In the genomic region with DNA sequence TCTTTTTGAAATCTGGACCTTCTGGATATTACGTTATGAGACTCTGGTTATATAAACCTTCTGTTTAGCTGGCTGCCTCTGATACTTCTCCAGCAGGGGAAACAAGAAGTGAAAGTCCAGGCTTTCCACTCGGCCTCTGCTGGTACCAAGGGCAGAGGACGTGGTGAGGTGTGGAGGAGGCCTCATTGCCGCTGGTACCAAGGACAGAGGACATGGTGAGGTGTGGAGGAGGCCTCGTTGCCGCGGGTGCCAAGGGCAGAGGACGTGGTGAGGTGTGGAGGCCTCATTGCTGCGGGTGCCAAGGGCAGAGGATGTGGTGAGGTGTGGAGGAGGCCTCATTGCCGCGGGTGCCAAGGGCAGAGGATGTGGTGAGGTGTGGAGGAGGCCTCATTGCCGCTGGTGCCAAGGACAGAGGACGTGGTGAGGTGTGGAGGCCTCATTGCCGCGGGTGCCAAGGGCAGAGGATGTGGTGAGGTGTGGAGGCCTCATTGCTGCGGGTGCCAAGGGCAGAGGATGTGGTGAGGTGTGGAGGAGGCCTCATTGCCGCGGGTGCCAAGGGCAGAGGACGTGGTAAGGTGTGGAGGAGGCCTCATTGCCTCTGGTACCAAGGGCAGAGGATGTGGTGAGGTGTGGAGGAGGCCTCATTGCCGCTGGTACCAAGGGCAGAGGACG, we compare ENCODE assay signal across 7 cellular contexts.
DNase-seq lines count a peak whose midpoint lies in the region; ATAC-seq and TF ChIP-seq lines count a peak whose summit lies in the region.
"Not testable (repeated sequence)": the region's sequence is repeated elsewhere in the genome, so short reads cannot be mapped to it uniquely, and the experiment has no call there.

No MANE protein-coding gene starts in this region.

- not testable (repeated sequence) for H3K9me3 Mint-ChIP-seq in activated T-helper 17 cell treated with anti-CD3 and anti-CD28 coated beads, Interleukin-2, amount 50 U/mL, for 72 hours

- H3K4me1 ChIP-seq in HCT116 (ENCODE audit: control insufficient read depth in 1 of 2, insufficient read depth in 2 of 2, low read length in 2 of 2); OCI-LY7 (ENCODE audit: insufficient read depth, low read length, poor library complexity, severe bottlenecking); lower lobe of right lung: not testable (repeated sequence)

- H3K79me2 ChIP-seq in HCT116 (ENCODE audit: insufficient read depth, low read length); OCI-LY7 (ENCODE audit: insufficient read depth, low read depth, low read length): not testable (repeated sequence)

- peaks cover 49% of the 10 kb centered on the region for H3K4me1 Mint-ChIP-seq in activated T-helper 17 cell treated with anti-CD3 and anti-CD28 coated beads, Interleukin-2, amount 50 U/mL, for 72 hours

- POLR2A ChIA-PET in HCT116 (lab: Charles Lee); OCI-LY7 (lab: Charles Lee): not testable (repeated sequence)

- ATAC-seq in HCT116, lower lobe of right lung: not testable (repeated sequence)
- ATAC-seq in activated T-helper 17 cell treated with anti-CD3 and anti-CD28 coated beads, Interleukin-2, amount 50 U/mL, for 72 hours (replicated peaks) = peak; percentile 65

- TF ChIP-seq CTCF in HCT116 (IDR thresholded peaks at IDR 0.05 in 2 of 3, conservative IDR thresholded peaks at IDR 0.05 in 1 of 3; ENCODE audit: borderline replicate concordance in 1 of 3, insufficient read depth in 1 of 3, low read depth in 2 of 3, low read length in 2 of 3); OCI-LY7 (conservative IDR thresholded peaks at IDR 0.05; ENCODE audit: low read length); lower lobe of right lung (IDR thresholded peaks at IDR 0.05): not testable (repeated sequence)

- H3K4me3 Mint-ChIP-seq in activated T-helper 17 cell treated with anti-CD3 and anti-CD28 coated beads, Interleukin-2, amount 50 U/mL, for 72 hours = peak overlapping the region; percentile 54

- H2AFZ ChIP-seq in HCT116 (ENCODE audit: low read depth, low read length, poor library complexity, severe bottlenecking); OCI-LY7 (ENCODE audit: low read length): not testable (repeated sequence)

- H4K20me1 ChIP-seq in HCT116 (ENCODE audit: insufficient read depth); OCI-LY7 (ENCODE audit: insufficient read depth, low read length): not testable (repeated sequence)

- not testable (repeated sequence) for TF ChIP-seq RAD21 in HCT116 (IDR thresholded peaks at IDR 0.05; ENCODE audit: low read depth)

- not testable (repeated sequence) for DNase-seq in HCT116 (ENCODE audit: low read depth, low spot score)
- DNase-seq in OCI-LY7 (ENCODE audit: low spot score) (peak; percentile 7), lower lobe of right lung (peak; percentile 41)
- peak; percentile 43 for DNase-seq in activated CD4-positive, CD25-positive, alpha-beta regulatory T cell treated with anti-CD3 and anti-CD28 coated beads, Interleukin-2, amount 50 U/mL, for 72 hours
- peak; percentile 75 for DNase-seq in central memory CD4-positive, alpha-beta T cell
- peak; percentile 13 to 21 for DNase-seq in stimulated activated CD4-positive, alpha-beta T cell treated with anti-CD3 and anti-CD28 coated beads, Interleukin-4, amount 100 ng/mL, for 4 hours

- not testable (repeated sequence) for H3K9me2 ChIP-seq in HCT116 (ENCODE audit: insufficient read depth); OCI-LY7 (ENCODE audit: insufficient read depth, low read length)

- not testable (repeated sequence) for BruUV-seq in HCT116 (replicated peaks; lab: Mats Ljungman, UMichigan); OCI-LY7 (replicated peaks; lab: Mats Ljungman, UMichigan)

- not testable (repeated sequence) for H3K9me3 ChIP-seq in HCT116 (ENCODE audit: control insufficient read depth in 1 of 2, insufficient read depth in 1 of 2, low read depth in 1 of 2, low read length in 2 of 2); OCI-LY7 (ENCODE audit: low read length); lower lobe of right lung

- H3K27ac ChIP-seq in HCT116 (ENCODE audit: low read depth, low read length); OCI-LY7 (ENCODE audit: low read depth, low read length, poor library complexity, severe bottlenecking); lower lobe of right lung: not testable (repeated sequence)

- not testable (repeated sequence) for H3K9ac ChIP-seq in HCT116 (ENCODE audit: low read length)

- H3K27me3 Mint-ChIP-seq in activated T-helper 17 cell treated with anti-CD3 and anti-CD28 coated beads, Interleukin-2, amount 50 U/mL, for 72 hours = not testable (repeated sequence)

- peak overlapping the region; percentile 78 for H3K27ac Mint-ChIP-seq in activated T-helper 17 cell treated with anti-CD3 and anti-CD28 coated beads, Interleukin-2, amount 50 U/mL, for 72 hours

- H3K27me3 ChIP-seq in HCT116 (ENCODE audit: insufficient read depth, low read length) = peaks cover 19% of the 10 kb centered on the region; the same call in 1 of the 2 replicates
- H3K27me3 ChIP-seq in lower lobe of right lung (ENCODE audit: low read depth) = not testable (repeated sequence)

- not testable (repeated sequence) for H3K36me3 Mint-ChIP-seq in activated T-helper 17 cell treated with anti-CD3 and anti-CD28 coated beads, Interleukin-2, amount 50 U/mL, for 72 hours (ENCODE audit: low read depth)

- RAD21 ChIA-PET in HCT116 (lab: Charles Lee; ENCODE audit: low non-redundant PET in 1 of 2, low total read pairs in 2 of 2, uncharacterized antibody in 2 of 2, unreplicated experiment in 2 of 2) = not testable (repeated sequence)

- not testable (repeated sequence) for H3K36me3 ChIP-seq in HCT116 (ENCODE audit: control insufficient read depth in 1 of 2, insufficient read depth in 2 of 2, low read length in 2 of 2); OCI-LY7 (ENCODE audit: insufficient read depth, low read length); lower lobe of right lung

- not testable (repeated sequence) for H3K4me3 ChIP-seq in HCT116 (replicated peaks in 1 of 2; ENCODE audit: low read depth in 1 of 2, low read length in 2 of 2); OCI-LY7 (ENCODE audit: low read depth, low read length, poor library complexity, severe bottlenecking); lower lobe of right lung

- H3K4me2 ChIP-seq in HCT116 (ENCODE audit: low read length); OCI-LY7 (ENCODE audit: low read length): not testable (repeated sequence)

- CTCF ChIA-PET in HCT116 (lab: Charles Lee); OCI-LY7 (lab: Charles Lee; ENCODE audit: unreplicated experiment): not testable (repeated sequence)

- not testable (repeated sequence) for TF ChIP-seq POLR2A in HCT116 (IDR thresholded peaks at IDR 0.05; ENCODE audit: borderline replicate concordance, extremely low read depth, insufficient read depth, insufficient read length)

- intact Hi-C loops in HCT116 (cut with micrococcal nuclease); OCI-LY7 (cut with micrococcal nuclease; ENCODE audit: unreplicated experiment); lower lobe of right lung (cut with DNase I): not testable (repeated sequence)

TF ChIP-seq in HCT116, 20 proteins besides CTCF, POLR2A, EP300 and RAD21:
- TF ChIP-seq, protein P1, sequence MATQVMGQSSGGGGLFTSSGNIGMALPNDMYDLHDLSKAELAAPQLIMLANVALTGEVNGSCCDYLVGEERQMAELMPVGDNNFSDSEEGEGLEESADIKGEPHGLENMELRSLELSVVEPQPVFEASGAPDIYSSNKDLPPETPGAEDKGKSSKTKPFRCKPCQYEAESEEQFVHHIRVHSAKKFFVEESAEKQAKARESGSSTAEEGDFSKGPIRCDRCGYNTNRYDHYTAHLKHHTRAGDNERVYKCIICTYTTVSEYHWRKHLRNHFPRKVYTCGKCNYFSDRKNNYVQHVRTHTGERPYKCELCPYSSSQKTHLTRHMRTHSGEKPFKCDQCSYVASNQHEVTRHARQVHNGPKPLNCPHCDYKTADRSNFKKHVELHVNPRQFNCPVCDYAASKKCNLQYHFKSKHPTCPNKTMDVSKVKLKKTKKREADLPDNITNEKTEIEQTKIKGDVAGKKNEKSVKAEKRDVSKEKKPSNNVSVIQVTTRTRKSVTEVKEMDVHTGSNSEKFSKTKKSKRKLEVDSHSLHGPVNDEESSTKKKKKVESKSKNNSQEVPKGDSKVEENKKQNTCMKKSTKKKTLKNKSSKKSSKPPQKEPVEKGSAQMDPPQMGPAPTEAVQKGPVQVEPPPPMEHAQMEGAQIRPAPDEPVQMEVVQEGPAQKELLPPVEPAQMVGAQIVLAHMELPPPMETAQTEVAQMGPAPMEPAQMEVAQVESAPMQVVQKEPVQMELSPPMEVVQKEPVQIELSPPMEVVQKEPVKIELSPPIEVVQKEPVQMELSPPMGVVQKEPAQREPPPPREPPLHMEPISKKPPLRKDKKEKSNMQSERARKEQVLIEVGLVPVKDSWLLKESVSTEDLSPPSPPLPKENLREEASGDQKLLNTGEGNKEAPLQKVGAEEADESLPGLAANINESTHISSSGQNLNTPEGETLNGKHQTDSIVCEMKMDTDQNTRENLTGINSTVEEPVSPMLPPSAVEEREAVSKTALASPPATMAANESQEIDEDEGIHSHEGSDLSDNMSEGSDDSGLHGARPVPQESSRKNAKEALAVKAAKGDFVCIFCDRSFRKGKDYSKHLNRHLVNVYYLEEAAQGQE (IDR thresholded peaks at IDR 0.05; ENCODE audit: low read depth) = peak; percentile 14; the same call in 1 of the 2 replicates
